In genomic region chr2:98505311-98505808, GRCh38 we compare ENCODE assay signal across 8 cellular contexts.
DNase-seq lines count a peak whose midpoint lies in the region; ATAC-seq and TF ChIP-seq lines count a peak whose summit lies in the region.

No MANE protein-coding gene starts in this region.

- intact Hi-C loops in breast epithelium (cut with DNase I; ENCODE audit: low total_unique reads) (no loop called here), mammary epithelial cell (cut with micrococcal nuclease) (no loop called here), adrenal gland (cut with DNase I) (no loop called here), mucosa of descending colon (cut with DNase I, micrococcal nuclease) (no loop called here), vagina (cut with DNase I) (no loop called here)

- in situ Hi-C loops in mammary epithelial cell (cut with MboI; ENCODE audit: low sequenced_read_pairs in 2 of 2), result no loop called here

- 77% methylated on average over 7 of the region's 7 CpGs for WGBS in mammary epithelial cell (ENCODE audit: low coverage, missing lambda C conversion rate)
- 42 to 52% (median 46%) methylated on average over 7 of the region's 7 CpGs for WGBS in adrenal gland, 4 donors

- DNase-seq in breast epithelium (ENCODE audit: low spot score in 2 of 2) (no peak), mammary epithelial cell (no peak), adrenal gland (peak; percentile 42 to 81 (median 67)), mucosa of descending colon (peak in 2 of 3 donors; percentile 56 to 67), vagina (ENCODE audit: extremely low spot score in 2 of 2) (peak; percentile 64 to 79), NCI-H524 (lab: John Stamatoyannopoulos, UW) (no peak), NCI-H1092 (lab: John Stamatoyannopoulos, UW) (no peak)

- H3K9ac ChIP-seq in mammary epithelial cell (ENCODE audit: insufficient read depth, low read length), result no peak overlapping the region

- H2AFZ ChIP-seq in mammary epithelial cell (ENCODE audit: low read depth, low read length), result no peak overlapping the region

- H3K27ac ChIP-seq in breast epithelium (peak overlapping the region; percentile 56 to 85), mammary epithelial cell (ENCODE audit: insufficient read depth, low read depth, low read length) (no peak overlapping the region), adrenal gland (peak overlapping the region; percentile 64 to 89 (median 88)), vagina (peak overlapping the region; percentile 49)

- peak overlapping the region in 1 of 3 donors; percentile 16 for H3K4me3 ChIP-seq in breast epithelium
- H3K4me3 ChIP-seq in mammary epithelial cell (replicated peaks in 1 of 3; ENCODE audit: insufficient read depth in 1 of 3, low read depth in 2 of 3, low read length in 3 of 3), result no peak overlapping the region
- H3K4me3 ChIP-seq in adrenal gland, result no peak overlapping the region
- no peak overlapping the region for H3K4me3 ChIP-seq in mucosa of descending colon
- no peak overlapping the region for H3K4me3 ChIP-seq in vagina

- BruUV-seq in mammary epithelial cell (replicated peaks; lab: Mats Ljungman, UMichigan), result no TSS peak

- TF ChIP-seq POLR2A in breast epithelium (IDR thresholded peaks at IDR 0.05), result no peak
- peak in 1 of 2 donors; percentile 20 for TF ChIP-seq POLR2A in adrenal gland (IDR thresholded peaks at IDR 0.05)
- TF ChIP-seq POLR2A in vagina (IDR thresholded peaks at IDR 0.05), result no peak

- CTCF ChIA-PET in mammary epithelial cell (lab: Charles Lee; ENCODE audit: low non-redundant PET), result no interaction called here

- TF ChIP-seq CTCF in breast epithelium (IDR thresholded peaks at IDR 0.05), result no peak
- TF ChIP-seq CTCF in mammary epithelial cell (conservative IDR thresholded peaks at IDR 0.05 in 1 of 2, IDR thresholded peaks at IDR 0.05 in 1 of 2; ENCODE audit: extremely low read depth in 1 of 2, insufficient read depth in 1 of 2, low read depth in 1 of 2, low read length in 2 of 2), result no peak
- no peak for TF ChIP-seq CTCF in adrenal gland (IDR thresholded peaks at IDR 0.05)
- no peak for TF ChIP-seq CTCF in mucosa of descending colon (IDR thresholded peaks at IDR 0.05)
- no peak for TF ChIP-seq CTCF in vagina (IDR thresholded peaks at IDR 0.05)

- no peaks in the 10 kb centered on the region for H4K20me1 ChIP-seq in mammary epithelial cell (ENCODE audit: insufficient read depth, low read length)

- dilution Hi-C loops in mammary epithelial cell (cut with HindIII; ENCODE audit: low sequenced_read_pairs), result loop anchor here (5.0 kb wide), 1 partner anchor 53 kb away; no protein-coding TSS in a partner anchor

- peaks cover 0 to 9% of the 10 kb centered on the region in 2 donors for H3K4me1 ChIP-seq in breast epithelium
- H3K4me1 ChIP-seq in mammary epithelial cell (ENCODE audit: insufficient read depth, low read length), result peaks cover 9% of the 10 kb centered on the region
- H3K4me1 ChIP-seq in adrenal gland (replicated peaks in 1 of 2), result peaks cover 30 to 60% of the 10 kb centered on the region in 2 donors
- peaks cover 19% of the 10 kb centered on the region for H3K4me1 ChIP-seq in mucosa of descending colon (ENCODE audit: low read depth)
- H3K4me1 ChIP-seq in vagina, result peaks cover 43% of the 10 kb centered on the region

- H3K4me2 ChIP-seq in mammary epithelial cell (ENCODE audit: insufficient read depth, low read depth, low read length), result no peak overlapping the region

- no peaks in the 10 kb centered on the region for H3K9me3 ChIP-seq in breast epithelium
- H3K9me3 ChIP-seq in mammary epithelial cell (replicated peaks; ENCODE audit: insufficient read depth, low read length), result no peaks in the 10 kb centered on the region
- no peaks in the 10 kb centered on the region for H3K9me3 ChIP-seq in adrenal gland (replicated peaks in 1 of 3)
- H3K9me3 ChIP-seq in mucosa of descending colon, result no peaks in the 10 kb centered on the region
- H3K9me3 ChIP-seq in vagina, result no peaks in the 10 kb centered on the region

- H3K27me3 ChIP-seq in breast epithelium (no peaks in the 10 kb centered on the region), mammary epithelial cell (ENCODE audit: insufficient read depth, low read length) (no peaks in the 10 kb centered on the region), adrenal gland (no peaks in the 10 kb centered on the region), vagina (no peaks in the 10 kb centered on the region)

- ATAC-seq in mucosa of descending colon (peak; percentile 74), HG03354 (IDR thresholded peaks at IDR 0.05; ENCODE audit: poor library complexity, severe bottlenecking, unreplicated experiment) (no peak)

- H3K79me2 ChIP-seq in mammary epithelial cell (ENCODE audit: insufficient read depth, low read length), result no peaks in the 10 kb centered on the region

- no peaks in the 10 kb centered on the region for H3K36me3 ChIP-seq in breast epithelium
- no peaks in the 10 kb centered on the region for H3K36me3 ChIP-seq in mammary epithelial cell (ENCODE audit: insufficient read depth, low read length)
- H3K36me3 ChIP-seq in adrenal gland (replicated peaks in 1 of 2), result no peaks in the 10 kb centered on the region
- H3K36me3 ChIP-seq in mucosa of descending colon (ENCODE audit: low read depth), result no peaks in the 10 kb centered on the region
- H3K36me3 ChIP-seq in vagina, result no peaks in the 10 kb centered on the region

Comparison
In these comparisons a context has a peak if more than half of its experiments do, and no peak if none do; other contexts are left out.
1. DNase-seq: peak in adrenal gland (7 of 7), mucosa of descending colon (2 of 3) and vagina (2 of 2); none in breast epithelium (0 of 2), mammary epithelial cell (single experiment), NCI-H524 (0 of 2) and NCI-H1092 (single experiment).